In genomic region chr6:3135668-3136297, GRCh38 we compare ENCODE assay signal across 1 cellular context.
TF ChIP-seq lines count a peak whose summit lies in the region.

No MANE protein-coding gene starts in this region.

TF ChIP-seq in HepG2, 621 proteins besides CTCF, POLR2A, EP300 and RAD21 (continued from another document and continues in another):
- no peak for TF ChIP-seq HBP1 (CRISPR knock-in tag; IDR thresholded peaks at IDR 0.05; ENCODE audit: low read depth)
- TF ChIP-seq RFX5 (IDR thresholded peaks at IDR 0.05; ENCODE audit: low read depth, low read length), result no peak
- peak; percentile 66 for TF ChIP-seq FOSL2 (CRISPR knock-in tag; IDR thresholded peaks at IDR 0.05)
- no peak for TF ChIP-seq ZNF121 (CRISPR knock-in tag; IDR thresholded peaks at IDR 0.05)
- no peak for TF ChIP-seq MYPOP (CRISPR knock-in tag; IDR thresholded peaks at IDR 0.05)
- TF ChIP-seq SSRP1 (CRISPR knock-in tag; IDR thresholded peaks at IDR 0.05), result no peak
- no peak for TF ChIP-seq ZNF576 (CRISPR knock-in tag; IDR thresholded peaks at IDR 0.05)
- TF ChIP-seq TCF7 (IDR thresholded peaks at IDR 0.05; ENCODE audit: low read depth), result peak; percentile 59; the same call in 1 of the 2 replicates
- TF ChIP-seq ETV6 (CRISPR knock-in tag; conservative IDR thresholded peaks at IDR 0.05), result no peak
- peak; percentile 71 for TF ChIP-seq ASH2L (IDR thresholded peaks at IDR 0.05; ENCODE audit: insufficient read length, low read depth, low read length)
- no peak for TF ChIP-seq ZNF761 (CRISPR knock-in tag; conservative IDR thresholded peaks at IDR 0.05)
- TF ChIP-seq ZFP36L1 (CRISPR knock-in tag; IDR thresholded peaks at IDR 0.05), result peak; percentile 77; the same call in 1 of the 2 replicates
- TF ChIP-seq REPIN1 (CRISPR knock-in tag; IDR thresholded peaks at IDR 0.05; ENCODE audit: borderline replicate concordance, low read depth), result no peak; the same call in 1 of the 2 replicates
- no peak for TF ChIP-seq ZNF276 (CRISPR knock-in tag; IDR thresholded peaks at IDR 0.05; ENCODE audit: low read depth)
- no peak for TF ChIP-seq BORCS8-MEF2B (CRISPR knock-in tag; IDR thresholded peaks at IDR 0.05)
- peak; percentile 82 for TF ChIP-seq GATAD2A (CRISPR knock-in tag; IDR thresholded peaks at IDR 0.05)
- no peak for TF ChIP-seq ZNF431 (CRISPR knock-in tag; IDR thresholded peaks at IDR 0.05; ENCODE audit: borderline replicate concordance, low read depth)
- no peak for TF ChIP-seq SMAD9 (CRISPR knock-in tag; IDR thresholded peaks at IDR 0.05)
- no peak for TF ChIP-seq ZNF546 (CRISPR knock-in tag; conservative IDR thresholded peaks at IDR 0.05)
- 0 out of 2 replicates have a peak, but pooled peaks have one; percentile 35 for TF ChIP-seq EEA1 (CRISPR knock-in tag; IDR thresholded peaks at IDR 0.05; ENCODE audit: borderline replicate concordance)
- no peak for TF ChIP-seq ZBTB37 (CRISPR knock-in tag; IDR thresholded peaks at IDR 0.05)
- TF ChIP-seq ZNF224 (CRISPR knock-in tag; IDR thresholded peaks at IDR 0.05), result no peak
- no peak for TF ChIP-seq ZNF709 (CRISPR knock-in tag; IDR thresholded peaks at IDR 0.05)
- no peak for TF ChIP-seq TOE1 (CRISPR knock-in tag; IDR thresholded peaks at IDR 0.05)
- TF ChIP-seq MAFG (CRISPR knock-in tag; IDR thresholded peaks at IDR 0.05), result no peak
- 0 out of 2 replicates have a peak, but pooled peaks have one; percentile 53 for TF ChIP-seq ZNF512 (CRISPR knock-in tag; IDR thresholded peaks at IDR 0.05)
- TF ChIP-seq ZBTB8A (CRISPR knock-in tag; IDR thresholded peaks at IDR 0.05; ENCODE audit: borderline replicate concordance, low read depth), result no peak
- no peak for TF ChIP-seq ZNF678 (CRISPR knock-in tag; IDR thresholded peaks at IDR 0.05)
- TF ChIP-seq IRF2 (CRISPR knock-in tag; IDR thresholded peaks at IDR 0.05), result peak; percentile 56
- no peak for TF ChIP-seq BCL3 (CRISPR knock-in tag; IDR thresholded peaks at IDR 0.05)
- TF ChIP-seq ZNF839 (CRISPR knock-in tag; IDR thresholded peaks at IDR 0.05; ENCODE audit: borderline replicate concordance), result no peak
- TF ChIP-seq GMEB2 (CRISPR knock-in tag; IDR thresholded peaks at IDR 0.05; ENCODE audit: low read depth), result no peak
- no peak for TF ChIP-seq PRPF4 (IDR thresholded peaks at IDR 0.05; ENCODE audit: low read depth, low read length, poor library complexity, severe bottlenecking)
- no peak for TF ChIP-seq JUND (CRISPR knock-in tag; IDR thresholded peaks at IDR 0.05)
- no peak for TF ChIP-seq AFF4 (CRISPR knock-in tag; IDR thresholded peaks at IDR 0.05)
- no peak for TF ChIP-seq ZNF24 (IDR thresholded peaks at IDR 0.05)
- no peak for TF ChIP-seq KDM3A (CRISPR knock-in tag; IDR thresholded peaks at IDR 0.05; ENCODE audit: low read depth)
- TF ChIP-seq AHR (CRISPR knock-in tag; IDR thresholded peaks at IDR 0.05), result no peak
- no peak for TF ChIP-seq IRF1 (CRISPR knock-in tag; IDR thresholded peaks at IDR 0.05; ENCODE audit: low read depth)
- TF ChIP-seq ZFP82 (CRISPR knock-in tag; IDR thresholded peaks at IDR 0.05; ENCODE audit: borderline replicate concordance), result no peak
- no peak for TF ChIP-seq ZNF552 (CRISPR knock-in tag; IDR thresholded peaks at IDR 0.05; ENCODE audit: borderline replicate concordance)
- peak; percentile 67; the same call in 1 of the 2 replicates for TF ChIP-seq ZFX (CRISPR knock-in tag; IDR thresholded peaks at IDR 0.05; ENCODE audit: low read depth)
- TF ChIP-seq ONECUT2 (CRISPR knock-in tag; IDR thresholded peaks at IDR 0.05), result no peak
- no peak for TF ChIP-seq CHCHD3 (CRISPR knock-in tag; IDR thresholded peaks at IDR 0.05)
- TF ChIP-seq ATF1 (CRISPR knock-in tag; IDR thresholded peaks at IDR 0.05), result no peak
- peak; percentile 83 for TF ChIP-seq ARID5B (CRISPR knock-in tag; IDR thresholded peaks at IDR 0.05)
